1 cellular context compared by ENCODE assay signal in genomic region chr11:95789506-95790122, GRCh38.
TF ChIP-seq lines count a peak whose summit lies in the region.

Gene FAM76B, minus strand, starts transcription at chr11:95789782. Its CDS starts 304 bp downstream, at chr11:95789478.

TF ChIP-seq in HepG2, 621 proteins besides CTCF, POLR2A, EP300 and RAD21 (continued from another document and continues in another):
- TF ChIP-seq NFAT5 (CRISPR knock-in tag; IDR thresholded peaks at IDR 0.05) (no peak), NFE2L2 (IDR thresholded peaks at IDR 0.05; ENCODE audit: low read length) (no peak), KLF16 (CRISPR knock-in tag; IDR thresholded peaks at IDR 0.05) (peak in 1 of 2 experiments; percentile 96; a peak in 1 of 4 replicates), ZNF234 (CRISPR knock-in tag; conservative IDR thresholded peaks at IDR 0.05) (no peak), SP1 (IDR thresholded peaks at IDR 0.05) (no peak), SP1 (CRISPR knock-in tag; IDR thresholded peaks at IDR 0.05) (peak; percentile 94), BRF2 (CRISPR knock-in tag; IDR thresholded peaks at IDR 0.05) (peak; percentile 76; the same call in 1 of the 2 replicates), HNRNPL (IDR thresholded peaks at IDR 0.05; ENCODE audit: low read depth, low read length) (peak; percentile 65; the same call in 1 of the 2 replicates), SMC3 (IDR thresholded peaks at IDR 0.05; ENCODE audit: low read length) (no peak), ZNF576 (CRISPR knock-in tag; IDR thresholded peaks at IDR 0.05) (no peak), DR1 (CRISPR knock-in tag; IDR thresholded peaks at IDR 0.05) (peak; percentile 77), AHR (CRISPR knock-in tag; IDR thresholded peaks at IDR 0.05) (peak; percentile 91; the same call in 1 of the 2 replicates), FOXA1 (IDR thresholded peaks at IDR 0.05) (no peak), FOXA1 (CRISPR knock-in tag; IDR thresholded peaks at IDR 0.05) (peak; percentile 63; the same call in 1 of the 2 replicates), ZSCAN30 (CRISPR knock-in tag; IDR thresholded peaks at IDR 0.05) (no peak), PBX2 (CRISPR knock-in tag; IDR thresholded peaks at IDR 0.05) (no peak), U2AF1 (optimal IDR thresholded peaks at IDR 0.05; ENCODE audit: low read depth, low read length) (no peak), ZNF660 (CRISPR knock-in tag; IDR thresholded peaks at IDR 0.05; ENCODE audit: borderline replicate concordance, low read depth) (no peak), ZBTB21 (CRISPR knock-in tag; IDR thresholded peaks at IDR 0.05) (peak; percentile 97), KDM1A (CRISPR knock-in tag; IDR thresholded peaks at IDR 0.05) (0 out of 2 replicates have a peak, but pooled peaks have one; percentile 24), ZNF407 (CRISPR knock-in tag; IDR thresholded peaks at IDR 0.05; ENCODE audit: not compliant biosample characterization) (no peak), EHMT2 (IDR thresholded peaks at IDR 0.05; ENCODE audit: borderline replicate concordance, low read depth, low read length) (no peak), ZNF558 (CRISPR knock-in tag; IDR thresholded peaks at IDR 0.05; ENCODE audit: borderline replicate concordance) (no peak), ZNF746 (CRISPR knock-in tag; IDR thresholded peaks at IDR 0.05) (peak; percentile 63), ZNF781 (CRISPR knock-in tag; IDR thresholded peaks at IDR 0.05; ENCODE audit: borderline replicate concordance, not compliant biosample characterization) (peak; percentile 58), RNF219 (CRISPR knock-in tag; IDR thresholded peaks at IDR 0.05) (no peak), GATA4 (IDR thresholded peaks at IDR 0.05; ENCODE audit: borderline replicate concordance, low read depth) (no peak)
- TF ChIP-seq, protein P1, sequence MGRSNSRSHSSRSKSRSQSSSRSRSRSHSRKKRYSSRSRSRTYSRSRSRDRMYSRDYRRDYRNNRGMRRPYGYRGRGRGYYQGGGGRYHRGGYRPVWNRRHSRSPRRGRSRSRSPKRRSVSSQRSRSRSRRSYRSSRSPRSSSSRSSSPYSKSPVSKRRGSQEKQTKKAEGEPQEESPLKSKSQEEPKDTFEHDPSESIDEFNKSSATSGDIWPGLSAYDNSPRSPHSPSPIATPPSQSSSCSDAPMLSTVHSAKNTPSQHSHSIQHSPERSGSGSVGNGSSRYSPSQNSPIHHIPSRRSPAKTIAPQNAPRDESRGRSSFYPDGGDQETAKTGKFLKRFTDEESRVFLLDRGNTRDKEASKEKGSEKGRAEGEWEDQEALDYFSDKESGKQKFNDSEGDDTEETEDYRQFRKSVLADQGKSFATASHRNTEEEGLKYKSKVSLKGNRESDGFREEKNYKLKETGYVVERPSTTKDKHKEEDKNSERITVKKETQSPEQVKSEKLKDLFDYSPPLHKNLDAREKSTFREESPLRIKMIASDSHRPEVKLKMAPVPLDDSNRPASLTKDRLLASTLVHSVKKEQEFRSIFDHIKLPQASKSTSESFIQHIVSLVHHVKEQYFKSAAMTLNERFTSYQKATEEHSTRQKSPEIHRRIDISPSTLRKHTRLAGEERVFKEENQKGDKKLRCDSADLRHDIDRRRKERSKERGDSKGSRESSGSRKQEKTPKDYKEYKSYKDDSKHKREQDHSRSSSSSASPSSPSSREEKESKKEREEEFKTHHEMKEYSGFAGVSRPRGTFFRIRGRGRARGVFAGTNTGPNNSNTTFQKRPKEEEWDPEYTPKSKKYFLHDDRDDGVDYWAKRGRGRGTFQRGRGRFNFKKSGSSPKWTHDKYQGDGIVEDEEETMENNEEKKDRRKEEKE (IDR thresholded peaks at IDR 0.05): no peak
- TF ChIP-seq, protein P2, sequence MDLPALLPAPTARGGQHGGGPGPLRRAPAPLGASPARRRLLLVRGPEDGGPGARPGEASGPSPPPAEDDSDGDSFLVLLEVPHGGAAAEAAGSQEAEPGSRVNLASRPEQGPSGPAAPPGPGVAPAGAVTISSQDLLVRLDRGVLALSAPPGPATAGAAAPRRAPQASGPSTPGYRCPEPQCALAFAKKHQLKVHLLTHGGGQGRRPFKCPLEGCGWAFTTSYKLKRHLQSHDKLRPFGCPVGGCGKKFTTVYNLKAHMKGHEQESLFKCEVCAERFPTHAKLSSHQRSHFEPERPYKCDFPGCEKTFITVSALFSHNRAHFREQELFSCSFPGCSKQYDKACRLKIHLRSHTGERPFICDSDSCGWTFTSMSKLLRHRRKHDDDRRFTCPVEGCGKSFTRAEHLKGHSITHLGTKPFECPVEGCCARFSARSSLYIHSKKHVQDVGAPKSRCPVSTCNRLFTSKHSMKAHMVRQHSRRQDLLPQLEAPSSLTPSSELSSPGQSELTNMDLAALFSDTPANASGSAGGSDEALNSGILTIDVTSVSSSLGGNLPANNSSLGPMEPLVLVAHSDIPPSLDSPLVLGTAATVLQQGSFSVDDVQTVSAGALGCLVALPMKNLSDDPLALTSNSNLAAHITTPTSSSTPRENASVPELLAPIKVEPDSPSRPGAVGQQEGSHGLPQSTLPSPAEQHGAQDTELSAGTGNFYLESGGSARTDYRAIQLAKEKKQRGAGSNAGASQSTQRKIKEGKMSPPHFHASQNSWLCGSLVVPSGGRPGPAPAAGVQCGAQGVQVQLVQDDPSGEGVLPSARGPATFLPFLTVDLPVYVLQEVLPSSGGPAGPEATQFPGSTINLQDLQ (CRISPR knock-in tag; IDR thresholded peaks at IDR 0.05): no peak
- TF ChIP-seq, protein P3, sequence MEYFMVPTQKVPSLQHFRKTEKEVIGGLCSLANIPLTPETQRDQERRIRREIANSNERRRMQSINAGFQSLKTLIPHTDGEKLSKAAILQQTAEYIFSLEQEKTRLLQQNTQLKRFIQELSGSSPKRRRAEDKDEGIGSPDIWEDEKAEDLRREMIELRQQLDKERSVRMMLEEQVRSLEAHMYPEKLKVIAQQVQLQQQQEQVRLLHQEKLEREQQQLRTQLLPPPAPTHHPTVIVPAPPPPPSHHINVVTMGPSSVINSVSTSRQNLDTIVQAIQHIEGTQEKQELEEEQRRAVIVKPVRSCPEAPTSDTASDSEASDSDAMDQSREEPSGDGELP (IDR thresholded peaks at IDR 0.05; ENCODE audit: borderline replicate concordance, low read depth): peak; percentile 44; the same call in 1 of the 2 replicates
